21 cellular contexts compared by ENCODE assay signal in genomic region chr3:53151870-53152269, GRCh38. TPM values are rescaled to one million over a fixed set of nuclear protein-coding genes. Genes with fewer than 3 reads are reported as not detected.
"Had no signal": no experiment of that assay in that cellular context is flagged by ENCODE, and none has a peak within 500 bp of the region (broad histone marks: within the 10 kb centered on the region; RNA-seq: fewer than 3 reads in every experiment).

No MANE protein-coding gene starts in this region.

- H3K36me3 Mint-ChIP-seq: naive thymus-derived CD8-positive, alpha-beta T cell had no signal

- H2AFZ ChIP-seq: hepatocyte had no signal

- ATAC-seq: foreskin keratinocyte; left cardiac atrium; naive thymus-derived CD8-positive, alpha-beta T cell; right cardiac atrium; upper lobe of right lung had no signal

- H3K79me2 ChIP-seq: hepatocyte had no signal

- H3K4me1 Mint-ChIP-seq: naive thymus-derived CD8-positive, alpha-beta T cell had no signal

- H3K4me1 ChIP-seq: foreskin keratinocyte had no signal

- H3K4me3 ChIP-seq: colonic mucosa, hepatocyte, left ventricle myocardium inferior, pancreas, smooth muscle cell, tibial nerve, upper lobe of right lung, vagina had no signal

- H3K4me2 ChIP-seq: hepatocyte, smooth muscle cell had no signal

- DNase-seq: colonic mucosa; effector CD4-positive, alpha-beta T cell; endodermal cell; erythroblast; foreskin keratinocyte; left cardiac atrium; left ventricle myocardium inferior; mesendoderm; naive thymus-derived CD8-positive, alpha-beta T cell; nucleus accumbens; right cardiac atrium; stimulated activated CD4-positive, alpha-beta T cell treated with anti-CD3 and anti-CD28 coated beads, Interleukin-2, amount 100 ng/mL, for 48 hours; stimulated activated naive CD4-positive, alpha-beta T cell treated with Interleukin-2 at 50 U/mL for 16 hours; upper lobe of right lung had no signal

- H3K27me3 ChIP-seq: colonic mucosa, hepatocyte, pancreas, upper lobe of right lung, vagina had no signal

- H3K27ac Mint-ChIP-seq: endodermal cell; naive thymus-derived CD8-positive, alpha-beta T cell; progenitor cell of endocrine pancreas had no signal

- H3K36me3 ChIP-seq: colonic mucosa, left ventricle myocardium inferior, pancreas, tibial nerve, upper lobe of right lung, vagina had no signal

- H3K9me3 Mint-ChIP-seq: endodermal cell; naive thymus-derived CD8-positive, alpha-beta T cell had no signal

- H3K27ac ChIP-seq: colonic mucosa, foreskin keratinocyte, hepatocyte, left ventricle myocardium inferior, tibial nerve, upper lobe of right lung, vagina had no signal

- H3K4me3 Mint-ChIP-seq: endodermal cell; naive thymus-derived CD8-positive, alpha-beta T cell had no signal

- H3K9me3 ChIP-seq: colonic mucosa, left ventricle myocardium inferior, pancreas, tibial nerve, upper lobe of right lung, vagina had no signal

RNA-seq across cellular contexts. Expression of gene PRKCD, which starts 9.1 kb away (rescaled TPM):
- polyA plus RNA-seq: neural cell had no signal
